Comparison of ENCODE assay signal across 10 cellular contexts in the genomic region with DNA sequence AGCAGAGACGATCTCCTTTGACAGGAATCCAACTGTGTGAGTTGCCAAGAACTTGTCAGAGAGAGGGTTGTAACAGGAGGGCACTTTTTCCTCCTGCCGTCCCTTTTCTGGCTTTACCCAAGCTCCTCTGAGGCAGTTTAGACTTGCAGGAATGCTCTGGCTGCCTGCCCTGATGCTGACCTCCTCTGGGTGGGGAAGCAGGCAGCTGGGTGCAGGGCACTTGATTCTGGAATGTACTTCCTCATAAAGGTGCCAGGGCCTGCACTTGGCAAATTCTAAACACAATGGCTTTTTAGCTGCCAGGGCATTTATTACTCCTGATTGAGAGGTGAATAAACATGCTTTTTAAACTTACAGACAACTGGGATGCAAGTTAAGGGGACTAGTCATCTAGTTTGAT.
DNase-seq lines count a peak whose midpoint lies in the region; ATAC-seq, FAIRE-seq and TF ChIP-seq lines count a peak whose summit lies in the region.
"Had no signal": no experiment of that assay in that cellular context is flagged by ENCODE, and none has a peak within 500 bp of the region (broad histone marks: within the 10 kb centered on the region; RNA-seq: fewer than 3 reads in every experiment).

No MANE protein-coding gene starts in this region.

- no peak for TF ChIP-seq CTCF in GM23338 (conservative IDR thresholded peaks at IDR 0.05; ENCODE audit: low read depth in 2 of 2)
- no peak for TF ChIP-seq CTCF in RWPE1 (conservative IDR thresholded peaks at IDR 0.05; ENCODE audit: low read depth)
- no peak for TF ChIP-seq CTCF in A673 (conservative IDR thresholded peaks at IDR 0.05; ENCODE audit: low read depth, low read length)

- H3K4me2 ChIP-seq in GM23338 = no peak overlapping the region

- H3K4me3 Mint-ChIP-seq in GM23338 = no peak overlapping the region
- H3K4me3 Mint-ChIP-seq in activated naive CD4-positive, alpha-beta T cell treated with anti-CD3 and anti-CD28 coated beads, Interleukin-2, amount 10 ng/mL, durations not matched to agents 7 days and 5 days = no peak overlapping the region

- no peaks in the 10 kb centered on the region for H3K36me3 ChIP-seq in GM23338 (ENCODE audit: insufficient read depth)
- no peaks in the 10 kb centered on the region for H3K36me3 ChIP-seq in A673 (ENCODE audit: insufficient read depth, low read length, poor library complexity, severe bottlenecking)

- no peaks in the 10 kb centered on the region for H3K9me3 ChIP-seq in A673 (ENCODE audit: low read depth, low read length, poor library complexity, severe bottlenecking)

- no peak overlapping the region for H3K4me3 ChIP-seq in GM23338
- H3K4me3 ChIP-seq in A673 (ENCODE audit: low read depth, low read length, poor library complexity, severe bottlenecking) = no peak overlapping the region

- peak; percentile 47 for DNase-seq in GM23338 (ENCODE audit: low spot score)
- DNase-seq in RWPE1 (ENCODE audit: low spot score) = peak; percentile 95
- peak; percentile 13 to 18 for DNase-seq in frontal cortex (ENCODE audit: low spot score in 2 of 2)
- peak; percentile 27 for DNase-seq in pulmonary artery endothelial cell (ENCODE audit: low read depth, low spot score)
- DNase-seq in NCI-H1930 (lab: John Stamatoyannopoulos, UW) = no peak
- DNase-seq in activated naive CD4-positive, alpha-beta T cell treated with anti-CD3 and anti-CD28 coated beads, Interleukin-2, amount 10 ng/mL, durations not matched to agents 7 days and 5 days = no peak
- DNase-seq in A673 (ENCODE audit: low spot score) = no peak
- DNase-seq: hippocampal formation had no signal

- no peak overlapping the region for H3K27ac Mint-ChIP-seq in GM23338
- H3K27ac Mint-ChIP-seq in activated naive CD4-positive, alpha-beta T cell treated with anti-CD3 and anti-CD28 coated beads, Interleukin-2, amount 10 ng/mL, durations not matched to agents 7 days and 5 days = no peak overlapping the region

- ATAC-seq in GM23338 (peak; percentile 84), HG02870 (IDR thresholded peaks at IDR 0.05; ENCODE audit: unreplicated experiment) (no peak)

- H3K36me3 Mint-ChIP-seq in GM23338 (ENCODE audit: low read depth) = no peaks in the 10 kb centered on the region
- H3K36me3 Mint-ChIP-seq in activated naive CD4-positive, alpha-beta T cell treated with anti-CD3 and anti-CD28 coated beads, Interleukin-2, amount 10 ng/mL, durations not matched to agents 7 days and 5 days = no peaks in the 10 kb centered on the region

- H4K20me1 ChIP-seq in GM23338 (replicated peaks; ENCODE audit: insufficient read depth) = no peaks in the 10 kb centered on the region

- intact Hi-C loops in A673 (cut with micrococcal nuclease; ENCODE audit: unreplicated experiment) = no loop called here

- no peaks in the 10 kb centered on the region for H3K27me3 Mint-ChIP-seq in GM23338 (ENCODE audit: insufficient read depth, low read depth, poor library complexity)
- no peaks in the 10 kb centered on the region for H3K27me3 Mint-ChIP-seq in activated naive CD4-positive, alpha-beta T cell treated with anti-CD3 and anti-CD28 coated beads, Interleukin-2, amount 10 ng/mL, durations not matched to agents 7 days and 5 days

- CTCF ChIA-PET in RWPE1 (lab: Yijun Ruan, JAX) (interaction anchor here (0.6 to 0.9 kb wide), 3 partner anchors 58 to 192 kb away, joined by 3 to 4 read pairs (median 3); no protein-coding TSS in a partner anchor), A673 (lab: Charles Lee) (no interaction called here)
- CTCF ChIA-PET in activated naive CD4-positive, alpha-beta T cell treated with anti-CD3 and anti-CD28 coated beads, Interleukin-2, amount 10 ng/mL, durations not matched to agents 7 days and 5 days (lab: Charles Lee) = no interaction called here

- H3K9me2 ChIP-seq in GM23338 (ENCODE audit: insufficient read depth) = no peaks in the 10 kb centered on the region

- peaks cover 8% of the 10 kb centered on the region for H3K4me1 Mint-ChIP-seq in GM23338
- no peaks in the 10 kb centered on the region for H3K4me1 Mint-ChIP-seq in activated naive CD4-positive, alpha-beta T cell treated with anti-CD3 and anti-CD28 coated beads, Interleukin-2, amount 10 ng/mL, durations not matched to agents 7 days and 5 days

- POLR2A ChIA-PET in RWPE1 (lab: Yijun Ruan, JAX; ENCODE audit: low non-redundant PET) = no interaction called here
- POLR2A ChIA-PET in A673 (lab: Charles Lee; ENCODE audit: low non-redundant PET) = no interaction called here

- H3K27me3 ChIP-seq in GM23338 (ENCODE audit: insufficient read depth) (no peaks in the 10 kb centered on the region), A673 (replicated peaks; ENCODE audit: insufficient read depth, low read depth, low read length, poor library complexity) (no peaks in the 10 kb centered on the region)

- H3K9me3 Mint-ChIP-seq in GM23338 = no peaks in the 10 kb centered on the region
- no peaks in the 10 kb centered on the region for H3K9me3 Mint-ChIP-seq in activated naive CD4-positive, alpha-beta T cell treated with anti-CD3 and anti-CD28 coated beads, Interleukin-2, amount 10 ng/mL, durations not matched to agents 7 days and 5 days

- no peaks in the 10 kb centered on the region for H3K79me2 ChIP-seq in GM23338 (replicated peaks; ENCODE audit: insufficient read depth)

- H3K27ac ChIP-seq in GM23338 (ENCODE audit: low read depth) (no peak overlapping the region), RWPE1 (peak overlapping the region; percentile 74), A673 (ENCODE audit: low read depth, low read length, poor library complexity, severe bottlenecking) (no peak overlapping the region)

- H2AFZ ChIP-seq in GM23338 = no peak overlapping the region

- FAIRE-seq in frontal cortex (lab: Jason Lieb, UNC) = no peak
- FAIRE-seq: GM12891 had no signal

- no TSS peak for BruUV-seq in A673 (replicated peaks; lab: Mats Ljungman, UMichigan)

- no peaks in the 10 kb centered on the region for H3F3A ChIP-seq in GM23338 (replicated peaks; ENCODE audit: low read depth)

- H3K4me1 ChIP-seq in GM23338 (ENCODE audit: insufficient read depth) (peaks cover 5% of the 10 kb centered on the region; the same call in 1 of the 2 replicates), A673 (ENCODE audit: insufficient read depth, low read length, poor library complexity, severe bottlenecking) (no peaks in the 10 kb centered on the region)

TF ChIP-seq in GM23338, 12 proteins besides CTCF, POLR2A, EP300 and RAD21 (continues in another document):
- TF ChIP-seq, protein P1, sequence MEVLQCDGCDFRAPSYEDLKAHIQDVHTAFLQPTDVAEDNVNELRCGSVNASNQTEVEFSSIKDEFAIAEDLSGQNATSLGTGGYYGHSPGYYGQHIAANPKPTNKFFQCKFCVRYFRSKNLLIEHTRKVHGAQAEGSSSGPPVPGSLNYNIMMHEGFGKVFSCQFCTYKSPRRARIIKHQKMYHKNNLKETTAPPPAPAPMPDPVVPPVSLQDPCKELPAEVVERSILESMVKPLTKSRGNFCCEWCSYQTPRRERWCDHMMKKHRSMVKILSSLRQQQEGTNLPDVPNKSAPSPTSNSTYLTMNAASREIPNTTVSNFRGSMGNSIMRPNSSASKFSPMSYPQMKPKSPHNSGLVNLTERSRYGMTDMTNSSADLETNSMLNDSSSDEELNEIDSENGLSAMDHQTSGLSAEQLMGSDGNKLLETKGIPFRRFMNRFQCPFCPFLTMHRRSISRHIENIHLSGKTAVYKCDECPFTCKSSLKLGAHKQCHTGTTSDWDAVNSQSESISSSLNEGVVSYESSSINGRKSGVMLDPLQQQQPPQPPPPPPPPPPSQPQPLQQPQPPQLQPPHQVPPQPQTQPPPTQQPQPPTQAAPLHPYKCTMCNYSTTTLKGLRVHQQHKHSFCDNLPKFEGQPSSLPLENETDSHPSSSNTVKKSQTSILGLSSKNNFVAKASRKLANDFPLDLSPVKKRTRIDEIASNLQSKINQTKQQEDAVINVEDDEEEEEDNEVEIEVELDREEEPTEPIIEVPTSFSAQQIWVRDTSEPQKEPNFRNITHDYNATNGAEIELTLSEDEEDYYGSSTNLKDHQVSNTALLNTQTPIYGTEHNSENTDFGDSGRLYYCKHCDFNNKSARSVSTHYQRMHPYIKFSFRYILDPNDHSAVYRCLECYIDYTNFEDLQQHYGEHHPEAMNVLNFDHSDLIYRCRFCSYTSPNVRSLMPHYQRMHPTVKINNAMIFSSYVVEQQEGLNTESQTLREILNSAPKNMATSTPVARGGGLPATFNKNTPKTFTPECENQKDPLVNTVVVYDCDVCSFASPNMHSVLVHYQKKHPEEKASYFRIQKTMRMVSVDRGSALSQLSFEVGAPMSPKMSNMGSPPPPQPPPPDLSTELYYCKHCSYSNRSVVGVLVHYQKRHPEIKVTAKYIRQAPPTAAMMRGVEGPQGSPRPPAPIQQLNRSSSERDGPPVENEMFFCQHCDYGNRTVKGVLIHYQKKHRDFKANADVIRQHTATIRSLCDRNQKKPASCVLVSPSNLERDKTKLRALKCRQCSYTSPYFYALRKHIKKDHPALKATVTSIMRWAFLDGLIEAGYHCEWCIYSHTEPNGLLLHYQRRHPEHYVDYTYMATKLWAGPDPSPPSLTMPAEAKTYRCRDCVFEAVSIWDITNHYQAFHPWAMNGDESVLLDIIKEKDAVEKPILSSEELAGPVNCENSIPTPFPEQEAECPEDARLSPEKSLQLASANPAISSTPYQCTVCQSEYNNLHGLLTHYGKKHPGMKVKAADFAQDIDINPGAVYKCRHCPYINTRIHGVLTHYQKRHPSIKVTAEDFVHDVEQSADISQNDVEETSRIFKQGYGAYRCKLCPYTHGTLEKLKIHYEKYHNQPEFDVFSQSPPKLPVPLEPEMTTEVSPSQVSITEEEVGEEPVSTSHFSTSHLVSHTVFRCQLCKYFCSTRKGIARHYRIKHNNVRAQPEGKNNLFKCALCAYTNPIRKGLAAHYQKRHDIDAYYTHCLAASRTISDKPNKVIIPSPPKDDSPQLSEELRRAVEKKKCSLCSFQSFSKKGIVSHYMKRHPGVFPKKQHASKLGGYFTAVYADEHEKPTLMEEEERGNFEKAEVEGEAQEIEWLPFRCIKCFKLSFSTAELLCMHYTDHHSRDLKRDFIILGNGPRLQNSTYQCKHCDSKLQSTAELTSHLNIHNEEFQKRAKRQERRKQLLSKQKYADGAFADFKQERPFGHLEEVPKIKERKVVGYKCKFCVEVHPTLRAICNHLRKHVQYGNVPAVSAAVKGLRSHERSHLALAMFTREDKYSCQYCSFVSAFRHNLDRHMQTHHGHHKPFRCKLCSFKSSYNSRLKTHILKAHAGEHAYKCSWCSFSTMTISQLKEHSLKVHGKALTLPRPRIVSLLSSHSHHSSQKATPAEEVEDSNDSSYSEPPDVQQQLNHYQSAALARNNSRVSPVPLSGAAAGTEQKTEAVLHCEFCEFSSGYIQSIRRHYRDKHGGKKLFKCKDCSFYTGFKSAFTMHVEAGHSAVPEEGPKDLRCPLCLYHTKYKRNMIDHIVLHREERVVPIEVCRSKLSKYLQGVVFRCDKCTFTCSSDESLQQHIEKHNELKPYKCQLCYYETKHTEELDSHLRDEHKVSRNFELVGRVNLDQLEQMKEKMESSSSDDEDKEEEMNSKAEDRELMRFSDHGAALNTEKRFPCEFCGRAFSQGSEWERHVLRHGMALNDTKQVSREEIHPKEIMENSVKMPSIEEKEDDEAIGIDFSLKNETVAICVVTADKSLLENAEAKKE (CRISPR knock-in tag; IDR thresholded peaks at IDR 0.05) = no peak
- TF ChIP-seq STAT1 (IDR thresholded peaks at IDR 0.05; ENCODE audit: unreplicated experiment) = no peak
- TF ChIP-seq CREB1 (CRISPR knock-in tag; IDR thresholded peaks at IDR 0.05; ENCODE audit: low read depth) = no peak
- TF ChIP-seq ZNF331 (CRISPR knock-in tag; IDR thresholded peaks at IDR 0.05; ENCODE audit: low read depth) = no peak

Comparison
In these comparisons a context has a peak if more than half of its experiments do, and no peak if none do; other contexts are left out.
1. DNase-seq: peak in GM23338 (single experiment), RWPE1 (single experiment), frontal cortex (2 of 2) and pulmonary artery endothelial cell (single experiment); none in NCI-H1930 (0 of 2), activated naive CD4-positive, alpha-beta T cell treated with anti-CD3 and anti-CD28 coated beads, Interleukin-2, amount 10 ng/mL, durations not matched to agents 7 days and 5 days (single experiment) and A673 (single experiment).